In the genomic region with DNA sequence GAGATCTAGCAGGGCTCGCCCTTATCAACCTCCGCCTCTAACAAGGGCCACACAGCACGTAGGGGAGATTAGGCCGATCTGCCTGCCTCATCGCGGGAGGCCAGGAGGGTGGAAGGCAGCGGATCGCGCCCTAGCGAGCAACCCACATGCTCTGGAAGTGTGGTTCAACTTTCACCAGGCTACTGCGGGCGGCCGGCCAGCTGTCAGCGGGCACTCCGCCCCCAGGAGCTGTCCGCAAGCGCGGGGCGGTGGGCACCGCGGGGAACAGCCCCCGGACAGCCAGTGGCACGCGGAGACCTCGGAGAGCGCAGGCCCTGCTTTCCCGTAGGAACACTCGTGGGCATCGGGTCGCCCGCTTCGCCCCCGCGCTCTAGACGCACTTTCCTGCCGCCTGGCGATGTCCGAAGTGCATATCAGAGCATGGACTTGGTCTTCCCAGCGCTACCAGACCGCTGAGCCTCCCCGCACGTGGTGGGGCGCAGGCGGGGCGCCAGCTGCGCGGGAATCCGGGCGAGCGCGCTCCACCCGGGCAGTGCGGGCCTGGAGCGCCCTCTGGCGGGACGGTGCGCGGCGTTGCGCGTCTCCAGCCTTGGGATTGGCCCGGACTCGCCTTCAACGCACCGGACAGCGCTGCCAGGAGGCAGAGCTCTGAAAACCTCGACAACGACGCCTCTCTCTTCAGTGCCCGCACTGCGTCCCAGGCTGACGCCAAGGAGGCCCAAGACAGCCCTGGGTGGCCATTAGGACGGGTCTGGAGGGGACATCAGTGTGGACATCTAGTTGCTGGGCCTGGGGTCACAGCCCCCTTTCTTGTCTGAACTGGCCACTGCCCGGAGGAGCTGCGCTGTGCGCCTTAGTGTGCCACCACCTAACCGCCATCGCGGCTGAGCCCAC, we compare ENCODE assay signal across 8 cellular contexts. TPM values are rescaled to one million over a fixed set of nuclear protein-coding genes. Genes with fewer than 3 reads are reported as not detected.
DNase-seq lines count a peak whose midpoint lies in the region; ATAC-seq, FAIRE-seq and TF ChIP-seq lines count a peak whose summit lies in the region.

No MANE protein-coding gene starts in this region.

- H3K27ac Mint-ChIP-seq in Caco-2 (ENCODE audit: unreplicated experiment) (no peak overlapping the region), memory B cell (no peak overlapping the region)

- 13% methylated on average over 74 of the region's 79 CpGs; no CpG with 5 or more reads in 1 of the 2 experiments for WGBS in H1 (ENCODE audit: extremely low coverage in 1 of 2, insufficient coverage in 1 of 2, insufficient read length in 1 of 2, insufficient replicate concordance in 2 of 2, low coverage in 1 of 2, low lambda C conversion rate in 2 of 2, missing lambda C conversion rate in 1 of 2), 2 experiments

- peaks cover 7% of the 10 kb centered on the region for H3K23me2 ChIP-seq in H1 (ENCODE audit: low read depth, low read length)

- intact Hi-C loops in Caco-2 (cut with micrococcal nuclease; ENCODE audit: unreplicated experiment): no loop called here

- H3K18ac ChIP-seq in H1 (ENCODE audit: extremely low read depth, low read length): peak overlapping the region; percentile 83

- peaks cover 0 to 8% of the 10 kb centered on the region in 2 experiments; a peak in 2 of 4 replicates for H3K79me2 ChIP-seq in H1 (ENCODE audit: control insufficient read depth in 1 of 2, insufficient read depth in 2 of 2, low read length in 2 of 2)

- peaks cover 2 to 3% of the 10 kb centered on the region in 2 experiments for H4K20me1 ChIP-seq in H1 (replicated peaks in 1 of 2; ENCODE audit: control insufficient read depth in 1 of 2, insufficient read depth in 2 of 2, low read length in 2 of 2)

- H3K4ac ChIP-seq in H1 (replicated peaks; ENCODE audit: insufficient read length, low read depth, low read length): no peak overlapping the region

- H3K9ac ChIP-seq in H1 (replicated peaks in 1 of 4; ENCODE audit: extremely low read depth in 1 of 4, low read depth in 3 of 4, low read length in 3 of 4): no peak overlapping the region; a peak in 2 of 7 replicates

- no peak overlapping the region for H2AK5ac ChIP-seq in H1 (ENCODE audit: low read depth, low read length)

- peak overlapping the region; percentile 33 to 61 for H3K4me2 ChIP-seq in H1 (ENCODE audit: insufficient read depth in 1 of 2, low read depth in 2 of 2, low read length in 2 of 2)

- H3K9me3 ChIP-seq in Caco-2 (no peaks in the 10 kb centered on the region), H1 (ENCODE audit: insufficient read depth in 2 of 2, low read depth in 1 of 2, low read length in 1 of 2) (no peaks in the 10 kb centered on the region)

- BruUV-seq in Caco-2 (replicated peaks; lab: Mats Ljungman, UMichigan): no TSS peak

- H4K91ac ChIP-seq in H1 (replicated peaks; ENCODE audit: insufficient read length, low read length): peak overlapping the region; percentile 88

- no peak overlapping the region for H4K5ac ChIP-seq in H1 (ENCODE audit: insufficient read length, low read depth, low read length)

- H4K8ac ChIP-seq in H1 (ENCODE audit: extremely low read depth, insufficient read depth, low read length): peak overlapping the region; percentile 58

- H3K36me3 Mint-ChIP-seq in Caco-2 (ENCODE audit: insufficient read depth, unreplicated experiment) (peaks cover 6% of the 10 kb centered on the region), memory B cell (peaks cover 2% of the 10 kb centered on the region)

- POLR2A ChIA-PET in Caco-2 (lab: Charles Lee) (interaction anchor here (0.5 to 1.1 kb wide), 4 partner anchors 11 to 559 kb away, joined by 3 to 8 read pairs (median 3); no protein-coding TSS in a partner anchor), H1 (lab: Charles Lee; ENCODE audit: partially characterized antibody) (interaction anchor here (0.8 to 1.4 kb wide), 6 partner anchors 15 to 1839 kb away, joined by 3 read pairs; no protein-coding TSS in a partner anchor)

- no peaks in the 10 kb centered on the region for H3K4me1 Mint-ChIP-seq in Caco-2 (ENCODE audit: low read depth, unreplicated experiment)
- H3K4me1 Mint-ChIP-seq in memory B cell: peaks cover 6% of the 10 kb centered on the region

- no peaks in the 10 kb centered on the region for H3K36me3 ChIP-seq in Caco-2 (ENCODE audit: control insufficient read depth, insufficient read depth, low read length)
- no peaks in the 10 kb centered on the region for H3K36me3 ChIP-seq in H1 (ENCODE audit: control insufficient read depth in 2 of 4, insufficient read depth in 4 of 4, low read length in 3 of 4)

- TF ChIP-seq POLR2A in H1 (IDR thresholded peaks at IDR 0.05; ENCODE audit: control extremely low read depth in 1 of 2, low read depth in 2 of 2, low read length in 2 of 2): no peak

- DNase-seq in Caco-2: peak; percentile 81 to 94
- DNase-seq in NCI-H748 treated with DMSO at 0.1 percent for 48 hours (lab: John Stamatoyannopoulos, UW): peak; percentile 7
- peak; percentile 69 to 86 (median 74) for DNase-seq in activated CD8-positive, alpha-beta memory T cell treated with anti-CD3 and anti-CD28 coated beads for 48 hours (ENCODE audit: low read depth in 2 of 3, low spot score in 2 of 3)
- DNase-seq in H1 (ENCODE audit: low read depth in 1 of 2, low spot score in 2 of 2): peak; percentile 65 to 97
- peak; percentile 83 to 90 for DNase-seq in memory B cell (ENCODE audit: low spot score in 2 of 2)
- DNase-seq in stimulated activated CD4-positive, alpha-beta T cell treated with anti-CD3 and anti-CD28 coated beads, TNF-alpha, amount 100 ng/mL, for 1 hour (ENCODE audit: low read depth in 3 of 3, low spot score in 1 of 3): peak; percentile 16 to 84 (median 57)

- H3K27me3 ChIP-seq in Caco-2 (replicated peaks; ENCODE audit: control insufficient read depth, insufficient read depth, low read length): no peaks in the 10 kb centered on the region; the same call in 1 of the 2 replicates
- H3K27me3 ChIP-seq in H1 (replicated peaks in 1 of 4; ENCODE audit: control insufficient read depth in 3 of 4, extremely low read depth in 1 of 4, insufficient read depth in 3 of 4, low read length in 3 of 4): peaks cover 15 to 31% (median 26%) of the 10 kb centered on the region in 4 experiments

- ATAC-seq in HG03342 (IDR thresholded peaks at IDR 0.05; ENCODE audit: unreplicated experiment) (peak; percentile 37), memory B cell (ENCODE audit: low read depth) (peak; percentile 61), HG02852 (IDR thresholded peaks at IDR 0.05; ENCODE audit: unreplicated experiment) (no peak)

- no peak overlapping the region for H2BK120ac ChIP-seq in H1 (replicated peaks; ENCODE audit: low read depth, low read length)

- no peak overlapping the region for H3K27ac ChIP-seq in H1 (ENCODE audit: low read depth, low read length)

- TF ChIP-seq CTCF in Caco-2 (IDR thresholded peaks at IDR 0.05; ENCODE audit: insufficient read depth in 1 of 2, low read depth in 1 of 2, low read length in 1 of 2, severe bottlenecking in 1 of 2, unreplicated experiment in 1 of 2) (peak; percentile 87 to 96), H1 (IDR thresholded peaks at IDR 0.05; ENCODE audit: control extremely low read depth in 1 of 3, insufficient read depth in 1 of 3, low read depth in 1 of 3, low read length in 3 of 3) (peak; percentile 90 to 98 (median 96))

- H3K79me1 ChIP-seq in H1 (ENCODE audit: low read depth, low read length): peaks cover 2% of the 10 kb centered on the region; the same call in 1 of the 2 replicates

- peak overlapping the region; percentile 68 for H3K4me3 Mint-ChIP-seq in Caco-2 (ENCODE audit: unreplicated experiment)
- H3K4me3 Mint-ChIP-seq in memory B cell: peak overlapping the region; percentile 76

- H3K4me1 ChIP-seq in Caco-2 (peaks cover 6% of the 10 kb centered on the region), H1 (replicated peaks in 1 of 4; ENCODE audit: control insufficient read depth in 3 of 4, insufficient read depth in 4 of 4, low read length in 3 of 4) (peaks cover 0 to 11% (median 9%) of the 10 kb centered on the region in 4 experiments; a peak in 5 of 7 replicates)

- no peak overlapping the region for H3K14ac ChIP-seq in H1 (ENCODE audit: insufficient read length)

- peak overlapping the region; percentile 84; the same call in 1 of the 2 replicates for H2BK12ac ChIP-seq in H1 (ENCODE audit: low read depth, low read length)

- H3K23ac ChIP-seq in H1 (ENCODE audit: insufficient read length): no peak overlapping the region

- H3K4me3 ChIP-seq in Caco-2 (ENCODE audit: low read depth, low read length): peak overlapping the region; percentile 34
- H3K4me3 ChIP-seq in H1 (ENCODE audit: extremely low read depth in 1 of 4, insufficient read depth in 2 of 4, low read depth in 3 of 4, low read length in 4 of 4): peak overlapping the region in 2 of 4 experiments; percentile 3 to 50; a peak in 4 of 8 replicates

- peak in 1 of 2 experiments; percentile 57; a peak in 1 of 3 replicates for TF ChIP-seq EP300 in H1 (IDR thresholded peaks at IDR 0.05; ENCODE audit: borderline replicate concordance in 1 of 2, low read depth in 2 of 2, low read length in 2 of 2)

- H3K56ac ChIP-seq in H1 (replicated peaks; ENCODE audit: insufficient read length, low read depth, low read length): no peak overlapping the region

- FAIRE-seq in H1 (lab: Jason Lieb, UNC): no peak

- H2BK5ac ChIP-seq in H1 (ENCODE audit: low read depth, low read length): peak overlapping the region; percentile 13; the same call in 1 of the 2 replicates

- peak overlapping the region; percentile 93; the same call in 1 of the 2 replicates for H2BK20ac ChIP-seq in H1 (ENCODE audit: low read length)

- CTCF ChIA-PET in Caco-2 (lab: Charles Lee): interaction anchor here (0.5 to 1.6 kb wide), 9 partner anchors 8 to 513 kb away, joined by 3 to 12 read pairs (median 4); a partner anchor contains a TSS
- CTCF ChIA-PET in H1 (lab: Charles Lee; ENCODE audit: partially characterized antibody): interaction anchor here (0.6 to 2.9 kb wide), 16 partner anchors 11 to 1962 kb away, joined by 3 to 17 read pairs (median 4); a partner anchor contains a TSS

- peak overlapping the region; percentile 98 for H2BK15ac ChIP-seq in H1 (ENCODE audit: low read length)

- peak; percentile 91 to 95 for TF ChIP-seq RAD21 in H1 (IDR thresholded peaks at IDR 0.05 in 1 of 2, conservative IDR thresholded peaks at IDR 0.05 in 1 of 2; ENCODE audit: low read depth in 2 of 2, low read length in 2 of 2)

- no peaks in the 10 kb centered on the region for H3K9me3 Mint-ChIP-seq in Caco-2 (ENCODE audit: unreplicated experiment)
- H3K9me3 Mint-ChIP-seq in memory B cell: no peaks in the 10 kb centered on the region

- H3K27me3 Mint-ChIP-seq in Caco-2 (ENCODE audit: insufficient read depth, unreplicated experiment) (peaks cover 22% of the 10 kb centered on the region), memory B cell (peaks cover 13% of the 10 kb centered on the region)

- H2AFZ ChIP-seq in H1 (ENCODE audit: low read length): peak overlapping the region; percentile 56; the same call in 1 of the 2 replicates

RNA-seq across cellular contexts. Expression of a gene that starts 3.6 kb away (rescaled TPM):
- 58.6 and 61.9 TPM in 2 replicates for total RNA-seq in Caco-2 (2022)
- total RNA-seq in H1 (2021; fragmentation: NEBNext Ultra II Directional; extraction: Animal tissue kit (Norgen Biotek cat#: 25700)): 59.1 and 60.8 TPM in 2 replicates
- polyA plus RNA-seq in H1 (2011; rRNA removed): 95.1 and 147 TPM in 2 replicates
- polyA plus RNA-seq in H1 (2011; cell fraction: cytosol; rRNA removed): 95.2 TPM
- polyA plus RNA-seq in H1 (2011; cell fraction: nucleus; rRNA removed): 38.1 TPM
- 70.6 to 88.5 TPM (median 80.3 TPM) in 4 replicates for polyA plus RNA-seq in H1 (2012, experiment 1 of 2)
- 69.8 TPM for polyA plus RNA-seq in H1 (2012, experiment 2 of 2)
- polyA plus RNA-seq in H1 (2013, experiment 1 of 2): 73.2 TPM
- polyA plus RNA-seq in H1 (2013, experiment 2 of 2): 67.4 TPM
- 34.4 and 37.8 TPM in 2 replicates for polyA minus RNA-seq in H1 (2011; rRNA and poly(A)+ RNA removed)
- 18.0 TPM for polyA minus RNA-seq in H1 (2011; cell fraction: cytosol; rRNA and poly(A)+ RNA removed)
- 19.0 TPM for polyA minus RNA-seq in H1 (2011; cell fraction: nucleus; rRNA and poly(A)+ RNA removed)

RNA-seq across cellular contexts. Expression of a gene that starts 51.8 kb away (rescaled TPM):
- total RNA-seq in Caco-2 (2022): 153 and 177 TPM in 2 replicates
- total RNA-seq in H1 (2021; fragmentation: NEBNext Ultra II Directional; extraction: Animal tissue kit (Norgen Biotek cat#: 25700)): 122 and 126 TPM in 2 replicates
- 163 and 189 TPM in 2 replicates for polyA plus RNA-seq in H1 (2011; rRNA removed)
- 163 TPM for polyA plus RNA-seq in H1 (2011; cell fraction: cytosol; rRNA removed)
- polyA plus RNA-seq in H1 (2011; cell fraction: nucleus; rRNA removed): 787 TPM
- polyA plus RNA-seq in H1 (2012, experiment 1 of 2): 101 to 123 TPM (median 119 TPM) in 4 replicates
- 67.9 TPM for polyA plus RNA-seq in H1 (2012, experiment 2 of 2)
- polyA plus RNA-seq in H1 (2013, experiment 1 of 2): 84.0 TPM
- 75.7 TPM for polyA plus RNA-seq in H1 (2013, experiment 2 of 2)
- 209 and 221 TPM in 2 replicates for polyA minus RNA-seq in H1 (2011; rRNA and poly(A)+ RNA removed)
- 98.1 TPM for polyA minus RNA-seq in H1 (2011; cell fraction: cytosol; rRNA and poly(A)+ RNA removed)
- polyA minus RNA-seq in H1 (2011; cell fraction: nucleus; rRNA and poly(A)+ RNA removed): 319 TPM

RNA-seq across cellular contexts. Expression of a gene that starts 51.9 kb away (rescaled TPM):
- 30.9 and 33.6 TPM in 2 replicates for total RNA-seq in Caco-2 (2022)
- total RNA-seq in H1 (2021; fragmentation: NEBNext Ultra II Directional; extraction: Animal tissue kit (Norgen Biotek cat#: 25700)): 27.1 and 28.9 TPM in 2 replicates
- 10.3 and 12.1 TPM in 2 replicates for polyA plus RNA-seq in H1 (2011; rRNA removed)
- polyA plus RNA-seq in H1 (2011; cell fraction: cytosol; rRNA removed): 14.0 TPM
- polyA plus RNA-seq in H1 (2011; cell fraction: nucleus; rRNA removed): 4.5 TPM
- polyA plus RNA-seq in H1 (2012, experiment 1 of 2): 12.1 to 22.5 TPM (median 16.3 TPM) in 4 replicates
- 5.7 TPM for polyA plus RNA-seq in H1 (2012, experiment 2 of 2)
- polyA plus RNA-seq in H1 (2013, experiment 1 of 2): 16.5 TPM
- 18.0 TPM for polyA plus RNA-seq in H1 (2013, experiment 2 of 2)
- 6.4 and 7.3 TPM in 2 replicates for polyA minus RNA-seq in H1 (2011; rRNA and poly(A)+ RNA removed)
- polyA minus RNA-seq in H1 (2011; cell fraction: cytosol; rRNA and poly(A)+ RNA removed): 4.1 TPM
- polyA minus RNA-seq in H1 (2011; cell fraction: nucleus; rRNA and poly(A)+ RNA removed): 10.2 TPM

Comparison
In these comparisons a context has a peak if more than half of its experiments do, and no peak if none do; other contexts are left out.
1. DNase-seq: peak in every context shown above with its lines; median percentile 88 in Caco-2; 86 in memory B cell; 81 in H1; 74 in activated CD8-positive, alpha-beta memory T cell treated with anti-CD3 and anti-CD28 coated beads for 48 hours; 57 in stimulated activated CD4-positive, alpha-beta T cell treated with anti-CD3 and anti-CD28 coated beads, TNF-alpha, amount 100 ng/mL, for 1 hour; 7 in NCI-H748 treated with DMSO at 0.1 percent for 48 hours.